ENCODE assay signal across 1 cellular context in the genomic region with DNA sequence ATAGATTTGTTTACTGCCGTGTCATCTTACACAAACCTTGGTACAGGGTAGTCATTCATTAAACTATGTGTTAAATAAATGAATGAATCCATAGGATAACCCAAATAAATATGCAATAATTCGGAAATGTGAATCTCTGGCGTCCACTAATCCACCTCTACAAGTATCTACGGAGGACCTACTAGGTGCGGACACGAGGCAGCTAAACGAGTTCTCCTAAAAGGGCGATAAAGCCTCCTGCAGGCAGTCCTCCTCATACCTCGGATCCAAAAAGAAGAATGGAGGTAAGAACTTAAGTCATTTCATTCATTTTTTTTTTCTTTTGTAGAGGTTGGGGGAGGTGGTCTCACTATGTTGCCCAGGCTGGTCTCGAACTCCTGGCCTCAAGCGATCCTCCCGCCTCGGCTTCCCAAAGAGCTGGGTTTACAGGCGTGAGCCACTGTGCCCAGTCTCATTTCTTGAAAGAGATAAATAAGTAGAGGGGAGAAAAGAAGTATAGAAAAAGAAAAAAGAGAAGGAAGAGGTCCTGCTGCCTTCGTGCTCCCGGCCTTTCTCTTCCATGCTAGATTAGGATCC.
TF ChIP-seq lines count a peak whose summit lies in the region.

No MANE protein-coding gene starts in this region.

TF ChIP-seq in A549, 52 proteins besides CTCF, POLR2A, EP300 and RAD21 (continued from another document):
- TF ChIP-seq, protein P1, sequence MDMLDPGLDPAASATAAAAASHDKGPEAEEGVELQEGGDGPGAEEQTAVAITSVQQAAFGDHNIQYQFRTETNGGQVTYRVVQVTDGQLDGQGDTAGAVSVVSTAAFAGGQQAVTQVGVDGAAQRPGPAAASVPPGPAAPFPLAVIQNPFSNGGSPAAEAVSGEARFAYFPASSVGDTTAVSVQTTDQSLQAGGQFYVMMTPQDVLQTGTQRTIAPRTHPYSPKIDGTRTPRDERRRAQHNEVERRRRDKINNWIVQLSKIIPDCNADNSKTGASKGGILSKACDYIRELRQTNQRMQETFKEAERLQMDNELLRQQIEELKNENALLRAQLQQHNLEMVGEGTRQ (IDR thresholded peaks at IDR 0.05): no peak
- TF ChIP-seq EHMT2 (IDR thresholded peaks at IDR 0.05; ENCODE audit: low read depth) (no peak), CBX2 (IDR thresholded peaks at IDR 0.05; ENCODE audit: borderline replicate concordance, low read depth) (no peak), ZSCAN20 (CRISPR knock-in tag; IDR thresholded peaks at IDR 0.05) (no peak)
- TF ChIP-seq, protein P2, sequence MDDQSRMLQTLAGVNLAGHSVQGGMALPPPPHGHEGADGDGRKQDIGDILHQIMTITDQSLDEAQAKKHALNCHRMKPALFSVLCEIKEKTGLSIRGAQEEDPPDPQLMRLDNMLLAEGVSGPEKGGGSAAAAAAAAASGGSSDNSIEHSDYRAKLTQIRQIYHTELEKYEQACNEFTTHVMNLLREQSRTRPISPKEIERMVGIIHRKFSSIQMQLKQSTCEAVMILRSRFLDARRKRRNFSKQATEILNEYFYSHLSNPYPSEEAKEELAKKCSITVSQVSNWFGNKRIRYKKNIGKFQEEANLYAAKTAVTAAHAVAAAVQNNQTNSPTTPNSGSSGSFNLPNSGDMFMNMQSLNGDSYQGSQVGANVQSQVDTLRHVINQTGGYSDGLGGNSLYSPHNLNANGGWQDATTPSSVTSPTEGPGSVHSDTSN (IDR thresholded peaks at IDR 0.05): no peak
